Comparison of ENCODE assay signal across 22 cellular contexts in genomic region chr5:50606179-50606578, GRCh38.
DNase-seq lines count a peak whose midpoint lies in the region; ATAC-seq, FAIRE-seq and TF ChIP-seq lines count a peak whose summit lies in the region.
"Had no signal": no experiment of that assay in that cellular context is flagged by ENCODE, and none has a peak within 500 bp of the region (broad histone marks: within the 10 kb centered on the region; RNA-seq: fewer than 3 reads in every experiment).

No MANE protein-coding gene starts in this region.

- no peak overlapping the region for H2AFZ ChIP-seq in OCI-LY3 (ENCODE audit: low read depth, low read length)

- DNase-seq in DMS53 (lab: John Stamatoyannopoulos, UW) (peak; percentile 21), DMS53 treated with DMSO at 0.1 percent for 48 hours (lab: John Stamatoyannopoulos, UW; ENCODE audit: unreplicated experiment) (no peak), kidney epithelial cell (ENCODE audit: low read depth) (peak; percentile 7), GM19239 (ENCODE audit: insufficient read length, low spot score) (no peak), endothelial cell (ENCODE audit: low spot score) (no peak), Ammon's horn (ENCODE audit: low spot score) (no peak)
- DNase-seq: GF-D8, Karpas-422, NCI-H1092 treated with DMSO at 0.1 percent for 48 hours, NCI-H1694, NCI-H774, SHP77 treated with DMSO at 0.1 percent for 48 hours, T-cell had no signal

- no peaks in the 10 kb centered on the region for H3K79me2 ChIP-seq in OCI-LY3 (ENCODE audit: low read length)

- no peak for FAIRE-seq in GM19239 (lab: Jason Lieb, UNC)
- FAIRE-seq: GM12892, H54 had no signal

- no peaks in the 10 kb centered on the region for H3K36me3 ChIP-seq in OCI-LY3 (replicated peaks; ENCODE audit: low read depth, low read length)
- no peaks in the 10 kb centered on the region for H3K36me3 ChIP-seq in kidney epithelial cell (ENCODE audit: control insufficient read depth, insufficient read depth, low read length)

- TF ChIP-seq CTCF in OCI-LY3 (IDR thresholded peaks at IDR 0.05; ENCODE audit: low read depth, low read length) (no peak), kidney epithelial cell (IDR thresholded peaks at IDR 0.05; ENCODE audit: insufficient read depth, low read length, poor library complexity, severe bottlenecking) (no peak), endothelial cell (IDR thresholded peaks at IDR 0.05; ENCODE audit: unreplicated experiment) (no peak)

- H3K36me3 Mint-ChIP-seq in stimulated activated memory B cell treated with anti-CD40 and anti-IgM and Interleukin-4, amounts not matched to agents 10 μg/mL and 1 μg/mL and 100 μg/mL, for 72 hours: no peaks in the 10 kb centered on the region
- no peaks in the 10 kb centered on the region for H3K36me3 Mint-ChIP-seq in endothelial cell (ENCODE audit: low read depth, unreplicated experiment)
- H3K36me3 Mint-ChIP-seq: IgD-negative memory B cell had no signal

- no peak overlapping the region for H3K4me3 Mint-ChIP-seq in stimulated activated memory B cell treated with anti-CD40 and anti-IgM and Interleukin-4, amounts not matched to agents 10 μg/mL and 1 μg/mL and 100 μg/mL, for 72 hours
- no peak overlapping the region for H3K4me3 Mint-ChIP-seq in endothelial cell (ENCODE audit: unreplicated experiment)
- H3K4me3 Mint-ChIP-seq: B cell, IgD-negative memory B cell, T-cell had no signal

- H3K9ac ChIP-seq in OCI-LY3 (ENCODE audit: low read length): no peak overlapping the region

- H3K4me3 ChIP-seq in OCI-LY3 (ENCODE audit: low read length) (peak overlapping the region; percentile 1; the same call in 1 of the 2 replicates), kidney epithelial cell (ENCODE audit: low read depth, low read length) (no peak overlapping the region)

- H3K27ac ChIP-seq in OCI-LY3 (ENCODE audit: low read length): peak overlapping the region; percentile 53
- H3K27ac ChIP-seq: 22Rv1, HL-60 had no signal

- H4K20me1 ChIP-seq in OCI-LY3 (ENCODE audit: insufficient read depth, low read length): no peaks in the 10 kb centered on the region

- no peaks in the 10 kb centered on the region for H3K9me3 Mint-ChIP-seq in stimulated activated memory B cell treated with anti-CD40 and anti-IgM and Interleukin-4, amounts not matched to agents 10 μg/mL and 1 μg/mL and 100 μg/mL, for 72 hours
- H3K9me3 Mint-ChIP-seq in endothelial cell (ENCODE audit: unreplicated experiment): peaks cover 7% of the 10 kb centered on the region
- H3K9me3 Mint-ChIP-seq: IgD-negative memory B cell had no signal

- no peaks in the 10 kb centered on the region for H3K9me3 ChIP-seq in OCI-LY3 (ENCODE audit: insufficient read depth, low read length)

- H3K4me1 Mint-ChIP-seq in stimulated activated memory B cell treated with anti-CD40 and anti-IgM and Interleukin-4, amounts not matched to agents 10 μg/mL and 1 μg/mL and 100 μg/mL, for 72 hours: no peaks in the 10 kb centered on the region
- no peaks in the 10 kb centered on the region for H3K4me1 Mint-ChIP-seq in endothelial cell (ENCODE audit: unreplicated experiment)

- H3K27me3 ChIP-seq in OCI-LY3 (ENCODE audit: low read depth, low read length) (no peaks in the 10 kb centered on the region), kidney epithelial cell (ENCODE audit: control insufficient read depth, insufficient read depth, low read length) (no peaks in the 10 kb centered on the region)

- peak overlapping the region; percentile 30 for H3K4me2 ChIP-seq in OCI-LY3 (ENCODE audit: low read length)

- H3K27me3 Mint-ChIP-seq in stimulated activated memory B cell treated with anti-CD40 and anti-IgM and Interleukin-4, amounts not matched to agents 10 μg/mL and 1 μg/mL and 100 μg/mL, for 72 hours: no peaks in the 10 kb centered on the region
- peaks cover 2% of the 10 kb centered on the region for H3K27me3 Mint-ChIP-seq in endothelial cell (ENCODE audit: unreplicated experiment)
- H3K27me3 Mint-ChIP-seq: T-cell had no signal

- no peak for ATAC-seq in stimulated activated memory B cell treated with anti-CD40 and anti-IgM and Interleukin-4, amounts not matched to agents 10 μg/mL and 1 μg/mL and 100 μg/mL, for 72 hours
- ATAC-seq: SK-N-SH treated with all-trans-retinoic acid at 6 μM for 48 hours, T-cell had no signal

- H3K4me1 ChIP-seq in OCI-LY3 (ENCODE audit: low read length): peaks cover 19% of the 10 kb centered on the region

- H3K27ac Mint-ChIP-seq in stimulated activated memory B cell treated with anti-CD40 and anti-IgM and Interleukin-4, amounts not matched to agents 10 μg/mL and 1 μg/mL and 100 μg/mL, for 72 hours: no peak overlapping the region
- H3K27ac Mint-ChIP-seq in endothelial cell (ENCODE audit: unreplicated experiment): no peak overlapping the region
- H3K27ac Mint-ChIP-seq: B cell, IgD-negative memory B cell had no signal

Comparison
In these comparisons a context has a peak if more than half of its experiments do, and no peak if none do; other contexts are left out.
1. DNase-seq: peak in DMS53 (single experiment) and kidney epithelial cell (single experiment); none in DMS53 treated with DMSO at 0.1 percent for 48 hours (single experiment), GM19239 (single experiment), endothelial cell (single experiment) and Ammon's horn (single experiment).